ENCODE assay signal across 8 cellular contexts in the genomic region with DNA sequence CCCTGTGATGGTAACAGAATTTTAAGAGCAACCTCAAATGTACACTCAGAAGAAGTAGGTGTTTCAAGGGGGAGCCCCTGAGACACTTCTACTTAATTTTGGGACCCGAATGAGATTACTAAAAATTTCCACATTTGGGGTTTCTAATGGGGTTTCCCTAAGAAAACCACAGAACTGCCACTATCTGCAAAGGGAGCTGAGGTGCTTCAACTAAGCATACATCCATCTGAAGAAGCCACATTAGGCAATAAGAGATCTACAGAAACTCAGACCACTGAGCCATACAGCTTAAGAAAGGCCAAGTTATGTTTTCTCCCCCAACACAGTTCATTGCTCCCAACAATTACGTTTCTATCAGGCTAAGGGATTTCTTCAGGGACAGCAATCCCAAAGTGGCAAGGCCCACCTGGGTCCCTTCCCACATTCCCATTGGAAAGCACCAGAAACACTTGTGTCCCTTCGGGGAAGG. TPM values are rescaled to one million over a fixed set of nuclear protein-coding genes. Genes with fewer than 3 reads are reported as not detected.
DNase-seq lines count a peak whose midpoint lies in the region; ATAC-seq and TF ChIP-seq lines count a peak whose summit lies in the region.

No MANE protein-coding gene starts in this region.

- ATAC-seq in GM18517 (IDR thresholded peaks at IDR 0.05; ENCODE audit: unreplicated experiment), result peak; percentile 44
- ATAC-seq in HG02870 (IDR thresholded peaks at IDR 0.05; ENCODE audit: unreplicated experiment), result peak; percentile 67
- ATAC-seq in mucosa of descending colon, result no peak

- H3K9me3 ChIP-seq in mucosa of rectum (ENCODE audit: control insufficient read depth in 2 of 2, low read length in 2 of 2) (no peaks in the 10 kb centered on the region), mucosa of descending colon (no peaks in the 10 kb centered on the region)

- H3K9ac ChIP-seq in mucosa of rectum (ENCODE audit: low read depth in 1 of 2, low read length in 2 of 2), result peak overlapping the region in 1 of 2 donors; percentile 47

- H3K27me3 ChIP-seq in mucosa of rectum (ENCODE audit: control insufficient read depth in 2 of 2, insufficient read depth in 2 of 2, low read length in 2 of 2), result no peaks in the 10 kb centered on the region

- peak; percentile 27 for DNase-seq in activated naive CD4-positive, alpha-beta T cell treated with anti-CD3 and anti-CD28 coated beads, Interleukin-2, amount 50 U/mL, for 16 hours
- DNase-seq in cerebellar nuclear complex (lab: John Stamatoyannopoulos, UW) (no peak), mucosa of descending colon (no peak), NCI-H2081 (lab: John Stamatoyannopoulos, UW) (no peak), HuH-7 (ENCODE audit: low spot score) (no peak)

- intact Hi-C loops in mucosa of descending colon (cut with DNase I, micrococcal nuclease), result no loop called here

- peaks cover 61 to 66% of the 10 kb centered on the region in 2 donors for H3K4me1 ChIP-seq in mucosa of rectum (ENCODE audit: control insufficient read depth in 2 of 2, insufficient read depth in 2 of 2, low read length in 2 of 2)
- H3K4me1 ChIP-seq in mucosa of descending colon (ENCODE audit: low read depth), result peaks cover 58% of the 10 kb centered on the region

- H3K27ac ChIP-seq in mucosa of rectum (ENCODE audit: low read depth in 2 of 2, low read length in 2 of 2), result peak overlapping the region in 1 of 2 donors; percentile 16

- peaks cover 8 to 27% of the 10 kb centered on the region in 2 donors for H3K36me3 ChIP-seq in mucosa of rectum (ENCODE audit: control insufficient read depth in 2 of 2, insufficient read depth in 2 of 2, low read length in 2 of 2)
- no peaks in the 10 kb centered on the region for H3K36me3 ChIP-seq in mucosa of descending colon (ENCODE audit: low read depth)

- no peak for TF ChIP-seq CTCF in mucosa of descending colon (IDR thresholded peaks at IDR 0.05)

- peak overlapping the region; percentile 19 to 52 for H3K4me3 ChIP-seq in mucosa of rectum (ENCODE audit: low read length in 2 of 2)
- no peak overlapping the region for H3K4me3 ChIP-seq in mucosa of descending colon

RNA-seq across cellular contexts. Expression of a gene that starts 5.2 kb away (rescaled TPM):
- total RNA-seq in mucosa of descending colon, result 10 to 100 TPM; 76.2 to 90.3 (median 78.1) TPM

RNA-seq across cellular contexts. Expression of a gene that starts 21.6 kb away (rescaled TPM):
- 10 to 100 TPM in 1 of 3 donors, 1 to 10 TPM in 2; 3.0 to 26.6 (median 8.8) TPM for total RNA-seq in mucosa of descending colon
